ENCODE assay signal across 1 cellular context in genomic region chr6:43497129-43497396, GRCh38.
A peak's percentile ranks its signal among the peaks of the same experiment; 100 is the strongest.
TF ChIP-seq lines count a peak whose summit lies in the region.

No MANE protein-coding gene starts in this region.

TF ChIP-seq in HepG2, 621 proteins besides CTCF, POLR2A, EP300 and RAD21:
- TF ChIP-seq ZSCAN20 (CRISPR knock-in tag; IDR thresholded peaks at IDR 0.05; ENCODE audit: borderline replicate concordance) = no peak
- TF ChIP-seq E2F2 (CRISPR knock-in tag; IDR thresholded peaks at IDR 0.05; ENCODE audit: borderline replicate concordance) = 0 out of 2 replicates have a peak, but pooled peaks have one; percentile 56
- TF ChIP-seq PRDM10 (CRISPR knock-in tag; IDR thresholded peaks at IDR 0.05; ENCODE audit: low read depth) = no peak
- TF ChIP-seq HIC2 (CRISPR knock-in tag; IDR thresholded peaks at IDR 0.05; ENCODE audit: low read depth) = no peak
- no peak for TF ChIP-seq KLF9 (CRISPR knock-in tag; IDR thresholded peaks at IDR 0.05; ENCODE audit: low read depth)
- TF ChIP-seq ARID4A (CRISPR knock-in tag; IDR thresholded peaks at IDR 0.05; ENCODE audit: borderline replicate concordance) = 0 out of 2 replicates have a peak, but pooled peaks have one; percentile 1
- 0 out of 2 replicates have a peak, but pooled peaks have one; percentile 5 for TF ChIP-seq MEIS1 (CRISPR knock-in tag; IDR thresholded peaks at IDR 0.05; ENCODE audit: borderline replicate concordance)
- TF ChIP-seq ZNF563 (CRISPR knock-in tag; IDR thresholded peaks at IDR 0.05) = no peak
- 0 out of 2 replicates have a peak, but pooled peaks have one; percentile 2 for TF ChIP-seq TAF1 (CRISPR knock-in tag; IDR thresholded peaks at IDR 0.05)
- TF ChIP-seq SP140L (CRISPR knock-in tag; IDR thresholded peaks at IDR 0.05; ENCODE audit: borderline replicate concordance) = no peak
- 0 out of 2 replicates have a peak, but pooled peaks have one; percentile 2 for TF ChIP-seq ZNF501 (CRISPR knock-in tag; IDR thresholded peaks at IDR 0.05)
